1 cellular context compared by ENCODE assay signal in genomic region chr5:172697123-172698121, GRCh38.
TF ChIP-seq lines count a peak whose summit lies in the region.

No MANE protein-coding gene starts in this region.

TF ChIP-seq in HEK293, 187 proteins besides CTCF, POLR2A, EP300 and RAD21 (continued from another document and continues in another):
- TF ChIP-seq YY1 (tag by site-specific recombination; IDR thresholded peaks at IDR 0.05): no peak
- TF ChIP-seq ZNF416 (tag by site-specific recombination; IDR thresholded peaks at IDR 0.05): no peak
- TF ChIP-seq ZNF76 (tag by site-specific recombination; IDR thresholded peaks at IDR 0.05; ENCODE audit: borderline replicate concordance, low read depth): no peak
- no peak for TF ChIP-seq ZNF354C (tag by site-specific recombination; IDR thresholded peaks at IDR 0.05; ENCODE audit: borderline replicate concordance, low read depth)
- TF ChIP-seq SALL2 (tag by site-specific recombination; IDR thresholded peaks at IDR 0.05; ENCODE audit: borderline replicate concordance): no peak
- no peak for TF ChIP-seq ZNF202 (tag by site-specific recombination; IDR thresholded peaks at IDR 0.05; ENCODE audit: borderline replicate concordance)
- TF ChIP-seq ZNF423 (tag by site-specific recombination; IDR thresholded peaks at IDR 0.05): no peak
- no peak for TF ChIP-seq ZNF704 (tag by site-specific recombination; IDR thresholded peaks at IDR 0.05)
- TF ChIP-seq ZNF26 (tag by site-specific recombination; IDR thresholded peaks at IDR 0.05): no peak
- TF ChIP-seq OVOL3 (tag by site-specific recombination; IDR thresholded peaks at IDR 0.05): no peak
- no peak for TF ChIP-seq PBX3 (CRISPR knock-in tag; IDR thresholded peaks at IDR 0.05)
- no peak for TF ChIP-seq ZNF530 (tag by site-specific recombination; IDR thresholded peaks at IDR 0.05; ENCODE audit: low read depth)
- TF ChIP-seq SCRT1 (tag by site-specific recombination; IDR thresholded peaks at IDR 0.05; ENCODE audit: borderline replicate concordance): no peak
- TF ChIP-seq HOXD13 (CRISPR knock-in tag; IDR thresholded peaks at IDR 0.05; ENCODE audit: borderline replicate concordance): no peak
- no peak for TF ChIP-seq ZNF48 (tag by site-specific recombination; IDR thresholded peaks at IDR 0.05)
- TF ChIP-seq TSHZ1 (tag by site-specific recombination; IDR thresholded peaks at IDR 0.05; ENCODE audit: borderline replicate concordance): no peak
- no peak for TF ChIP-seq TCF7L2 (IDR thresholded peaks at IDR 0.05; ENCODE audit: borderline replicate concordance, low read depth, low read length)
- TF ChIP-seq ZNF362 (tag by site-specific recombination; IDR thresholded peaks at IDR 0.05): no peak
- TF ChIP-seq ZNF266 (tag by site-specific recombination; IDR thresholded peaks at IDR 0.05; ENCODE audit: low read depth): no peak
- TF ChIP-seq ZXDB (tag by site-specific recombination; IDR thresholded peaks at IDR 0.05): no peak
- TF ChIP-seq ZNF791 (tag by site-specific recombination; IDR thresholded peaks at IDR 0.05): no peak
- no peak for TF ChIP-seq ZNF133 (tag by site-specific recombination; IDR thresholded peaks at IDR 0.05)
- TF ChIP-seq ZNF114 (tag by site-specific recombination; IDR thresholded peaks at IDR 0.05): no peak
- TF ChIP-seq KLF9 (tag by site-specific recombination; IDR thresholded peaks at IDR 0.05; ENCODE audit: low read depth): no peak
- no peak for TF ChIP-seq YY2 (tag by site-specific recombination; IDR thresholded peaks at IDR 0.05)
- no peak for TF ChIP-seq ZNF10 (tag by site-specific recombination; IDR thresholded peaks at IDR 0.05)
- TF ChIP-seq ZNF629 (tag by site-specific recombination; IDR thresholded peaks at IDR 0.05): peak; percentile 27; the same call in 1 of the 2 replicates
- no peak for TF ChIP-seq ZNF221 (tag by site-specific recombination; IDR thresholded peaks at IDR 0.05; ENCODE audit: borderline replicate concordance)
- no peak for TF ChIP-seq ZSCAN16 (tag by site-specific recombination; IDR thresholded peaks at IDR 0.05)
- no peak for TF ChIP-seq ZNF211 (tag by site-specific recombination; IDR thresholded peaks at IDR 0.05; ENCODE audit: low read depth)
- 0 out of 2 replicates have a peak, but pooled peaks have one; percentile 23 for TF ChIP-seq TRIM28 (IDR thresholded peaks at IDR 0.05; ENCODE audit: borderline replicate concordance, low read length)
- TF ChIP-seq ZNF18 (tag by site-specific recombination; IDR thresholded peaks at IDR 0.05): no peak
- no peak for TF ChIP-seq ZBTB49 (tag by site-specific recombination; IDR thresholded peaks at IDR 0.05; ENCODE audit: low read depth)
- no peak for TF ChIP-seq ZNF366 (tag by site-specific recombination; conservative IDR thresholded peaks at IDR 0.05)
- no peak for TF ChIP-seq ZBTB10 (tag by site-specific recombination; IDR thresholded peaks at IDR 0.05)
- peak; percentile 46; the same call in 1 of the 2 replicates for TF ChIP-seq REST (tag by site-specific recombination; IDR thresholded peaks at IDR 0.05)
- no peak for TF ChIP-seq ZNF223 (tag by site-specific recombination; IDR thresholded peaks at IDR 0.05)
- TF ChIP-seq RBAK (tag by site-specific recombination; IDR thresholded peaks at IDR 0.05): no peak
- peak; percentile 97 for TF ChIP-seq ZNF341 (tag by site-specific recombination; IDR thresholded peaks at IDR 0.05; ENCODE audit: low read depth)
- no peak for TF ChIP-seq ZSCAN4 (tag by site-specific recombination; IDR thresholded peaks at IDR 0.05)
